1 cellular context compared by ENCODE assay signal in the genomic region with DNA sequence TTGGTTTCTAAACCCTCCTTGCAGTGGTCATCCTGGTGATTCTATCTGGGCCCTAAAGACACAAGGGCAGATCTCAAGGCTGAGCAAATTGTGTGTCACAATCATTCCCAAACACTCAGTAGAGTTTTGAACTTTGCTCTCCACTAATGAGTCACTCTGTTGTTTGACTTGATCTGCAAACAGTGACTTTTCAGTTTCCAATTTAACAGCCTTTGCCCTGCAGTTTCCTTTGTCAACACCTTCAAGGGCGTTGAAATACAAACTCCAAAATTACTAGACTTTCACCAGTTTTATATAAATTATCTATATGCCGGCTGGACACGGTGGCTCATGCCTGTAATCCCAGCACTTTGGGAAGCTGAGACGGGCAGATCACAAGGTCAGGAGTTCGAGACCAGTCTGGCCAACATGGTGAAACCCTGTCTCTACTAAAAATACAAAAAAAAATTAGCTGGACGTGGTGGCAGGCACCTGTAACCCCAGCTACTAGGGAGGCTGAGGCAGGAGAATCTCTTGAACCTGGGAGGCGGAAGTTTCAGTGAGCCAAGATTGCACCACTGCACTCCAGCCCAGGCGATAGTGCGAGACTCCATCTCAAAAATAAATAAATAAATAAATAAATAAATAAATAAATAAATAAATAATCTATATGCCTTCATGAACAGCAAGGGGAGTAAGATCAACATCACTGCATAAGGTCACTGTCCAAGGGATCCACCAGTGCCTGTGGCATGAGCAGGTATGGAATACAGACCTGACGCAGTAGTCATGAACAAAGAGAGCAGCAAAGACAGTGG.
TF ChIP-seq lines count a peak whose summit lies in the region.
"Not testable (repeated sequence)": the region's sequence is repeated elsewhere in the genome, so short reads cannot be mapped to it uniquely, and the experiment has no call there.

No MANE protein-coding gene starts in this region.

TF ChIP-seq in HepG2, 621 proteins besides CTCF, POLR2A, EP300 and RAD21 (continues in another document):
- TF ChIP-seq KLF6 (CRISPR knock-in tag; IDR thresholded peaks at IDR 0.05) (0 out of 2 replicates have a peak, but pooled peaks have one; percentile 54), ISL2 (CRISPR knock-in tag; IDR thresholded peaks at IDR 0.05) (peak; percentile 90), MED1 (CRISPR knock-in tag; IDR thresholded peaks at IDR 0.05) (peak; percentile 94), SOX13 (IDR thresholded peaks at IDR 0.05) (peak; percentile 85), SOX13 (CRISPR knock-in tag; conservative IDR thresholded peaks at IDR 0.05 in 1 of 2, IDR thresholded peaks at IDR 0.05 in 1 of 2) (peak in 1 of 2 experiments; percentile 96; a peak in 2 of 4 replicates), NCOA1 (CRISPR knock-in tag; IDR thresholded peaks at IDR 0.05) (peak; percentile 79; the same call in 1 of the 2 replicates), MAFF (IDR thresholded peaks at IDR 0.05; ENCODE audit: low read depth, low read length) (peak; percentile 54), ZMYM3 (CRISPR knock-in tag; IDR thresholded peaks at IDR 0.05) (peak; percentile 80; the same call in 1 of the 2 replicates), ZNF331 (CRISPR knock-in tag; IDR thresholded peaks at IDR 0.05) (peak; percentile 90), HNF4G (IDR thresholded peaks at IDR 0.05; ENCODE audit: borderline replicate concordance, low read depth, low read length) (peak; percentile 97), HNF4G (CRISPR knock-in tag; IDR thresholded peaks at IDR 0.05; ENCODE audit: borderline replicate concordance, low read depth) (peak; percentile 96), RARA (CRISPR knock-in tag; IDR thresholded peaks at IDR 0.05) (peak; percentile 81), ZNF501 (CRISPR knock-in tag; IDR thresholded peaks at IDR 0.05) (peak; percentile 58; the same call in 1 of the 2 replicates), NR2C2 (CRISPR knock-in tag; IDR thresholded peaks at IDR 0.05; ENCODE audit: borderline replicate concordance) (peak; percentile 62; the same call in 1 of the 2 replicates), GATA4 (IDR thresholded peaks at IDR 0.05; ENCODE audit: borderline replicate concordance, low read depth) (peak; percentile 69; the same call in 1 of the 2 replicates), SP5 (CRISPR knock-in tag; IDR thresholded peaks at IDR 0.05; ENCODE audit: borderline replicate concordance, low read depth) (0 out of 2 replicates have a peak, but pooled peaks have one; percentile 28), MIER3 (CRISPR knock-in tag; IDR thresholded peaks at IDR 0.05; ENCODE audit: borderline replicate concordance) (peak; percentile 92; the same call in 1 of the 2 replicates), TFE3 (CRISPR knock-in tag; IDR thresholded peaks at IDR 0.05) (peak; percentile 64; the same call in 1 of the 2 replicates), ZNF543 (CRISPR knock-in tag; IDR thresholded peaks at IDR 0.05) (peak; percentile 54; the same call in 1 of the 2 replicates), ZNF460 (CRISPR knock-in tag; IDR thresholded peaks at IDR 0.05; ENCODE audit: borderline replicate concordance) (peak; percentile 41; the same call in 1 of the 2 replicates), HNF4A (CRISPR knock-in tag; IDR thresholded peaks at IDR 0.05) (peak; percentile 99), SPEN (CRISPR knock-in tag; IDR thresholded peaks at IDR 0.05; ENCODE audit: low read depth) (0 out of 2 replicates have a peak, but pooled peaks have one; percentile 12), ZMAT3 (CRISPR knock-in tag; conservative IDR thresholded peaks at IDR 0.05) (peak; percentile 79; the same call in 1 of the 2 replicates), ATF3 (CRISPR knock-in tag; IDR thresholded peaks at IDR 0.05) (peak; percentile 97), NONO (CRISPR knock-in tag; conservative IDR thresholded peaks at IDR 0.05) (peak; percentile 53; the same call in 1 of the 2 replicates), KDM6A (CRISPR knock-in tag; IDR thresholded peaks at IDR 0.05; ENCODE audit: low read depth) (peak; percentile 93), NCOR1 (IDR thresholded peaks at IDR 0.05; ENCODE audit: borderline replicate concordance, low read length) (peak; percentile 93), ARNT2 (CRISPR knock-in tag; IDR thresholded peaks at IDR 0.05; ENCODE audit: low read depth) (0 out of 2 replicates have a peak, but pooled peaks have one; percentile 5), ZNF44 (CRISPR knock-in tag; IDR thresholded peaks at IDR 0.05) (0 out of 2 replicates have a peak, but pooled peaks have one; percentile 27), KDM4B (CRISPR knock-in tag; IDR thresholded peaks at IDR 0.05) (0 out of 2 replicates have a peak, but pooled peaks have one; percentile 30), MAX (IDR thresholded peaks at IDR 0.05) (0 out of 2 replicates have a peak, but pooled peaks have one; percentile 24), HDAC1 (CRISPR knock-in tag; IDR thresholded peaks at IDR 0.05) (peak; percentile 94), RCOR2 (CRISPR knock-in tag; IDR thresholded peaks at IDR 0.05) (peak; percentile 76), ZNF781 (CRISPR knock-in tag; IDR thresholded peaks at IDR 0.05; ENCODE audit: borderline replicate concordance, not compliant biosample characterization) (peak; percentile 60), ZNF710 (CRISPR knock-in tag; IDR thresholded peaks at IDR 0.05; ENCODE audit: borderline replicate concordance) (peak; percentile 80), KLF11 (CRISPR knock-in tag; IDR thresholded peaks at IDR 0.05) (0 out of 2 replicates have a peak, but pooled peaks have one; percentile 46), NFE2 (CRISPR knock-in tag; IDR thresholded peaks at IDR 0.05) (peak; percentile 80; the same call in 1 of the 2 replicates)
- TF ChIP-seq, protein P1, sequence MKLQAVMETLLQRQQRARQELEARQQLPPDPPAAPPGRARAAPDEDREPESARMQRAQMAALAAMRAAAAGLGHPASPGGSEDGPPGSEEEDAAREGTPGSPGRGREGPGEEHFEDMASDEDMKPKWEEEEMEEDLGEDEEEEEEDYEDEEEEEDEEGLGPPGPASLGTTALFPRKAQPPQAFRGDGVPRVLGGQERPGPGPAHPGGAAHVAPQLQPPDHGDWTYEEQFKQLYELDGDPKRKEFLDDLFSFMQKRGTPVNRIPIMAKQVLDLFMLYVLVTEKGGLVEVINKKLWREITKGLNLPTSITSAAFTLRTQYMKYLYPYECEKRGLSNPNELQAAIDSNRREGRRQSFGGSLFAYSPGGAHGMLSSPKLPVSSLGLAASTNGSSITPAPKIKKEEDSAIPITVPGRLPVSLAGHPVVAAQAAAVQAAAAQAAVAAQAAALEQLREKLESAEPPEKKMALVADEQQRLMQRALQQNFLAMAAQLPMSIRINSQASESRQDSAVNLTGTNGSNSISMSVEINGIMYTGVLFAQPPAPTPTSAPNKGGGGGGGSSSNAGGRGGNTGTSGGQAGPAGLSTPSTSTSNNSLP (IDR thresholded peaks at IDR 0.05; ENCODE audit: low read depth, low read length): peak; percentile 79; the same call in 1 of the 2 replicates
- TF ChIP-seq, protein P2, sequence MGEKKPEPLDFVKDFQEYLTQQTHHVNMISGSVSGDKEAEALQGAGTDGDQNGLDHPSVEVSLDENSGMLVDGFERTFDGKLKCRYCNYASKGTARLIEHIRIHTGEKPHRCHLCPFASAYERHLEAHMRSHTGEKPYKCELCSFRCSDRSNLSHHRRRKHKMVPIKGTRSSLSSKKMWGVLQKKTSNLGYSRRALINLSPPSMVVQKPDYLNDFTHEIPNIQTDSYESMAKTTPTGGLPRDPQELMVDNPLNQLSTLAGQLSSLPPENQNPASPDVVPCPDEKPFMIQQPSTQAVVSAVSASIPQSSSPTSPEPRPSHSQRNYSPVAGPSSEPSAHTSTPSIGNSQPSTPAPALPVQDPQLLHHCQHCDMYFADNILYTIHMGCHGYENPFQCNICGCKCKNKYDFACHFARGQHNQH (CRISPR knock-in tag; IDR thresholded peaks at IDR 0.05): peak; percentile 83
- TF ChIP-seq NONO (IDR thresholded peaks at IDR 0.05): not testable (repeated sequence)
- TF ChIP-seq, protein P3, sequence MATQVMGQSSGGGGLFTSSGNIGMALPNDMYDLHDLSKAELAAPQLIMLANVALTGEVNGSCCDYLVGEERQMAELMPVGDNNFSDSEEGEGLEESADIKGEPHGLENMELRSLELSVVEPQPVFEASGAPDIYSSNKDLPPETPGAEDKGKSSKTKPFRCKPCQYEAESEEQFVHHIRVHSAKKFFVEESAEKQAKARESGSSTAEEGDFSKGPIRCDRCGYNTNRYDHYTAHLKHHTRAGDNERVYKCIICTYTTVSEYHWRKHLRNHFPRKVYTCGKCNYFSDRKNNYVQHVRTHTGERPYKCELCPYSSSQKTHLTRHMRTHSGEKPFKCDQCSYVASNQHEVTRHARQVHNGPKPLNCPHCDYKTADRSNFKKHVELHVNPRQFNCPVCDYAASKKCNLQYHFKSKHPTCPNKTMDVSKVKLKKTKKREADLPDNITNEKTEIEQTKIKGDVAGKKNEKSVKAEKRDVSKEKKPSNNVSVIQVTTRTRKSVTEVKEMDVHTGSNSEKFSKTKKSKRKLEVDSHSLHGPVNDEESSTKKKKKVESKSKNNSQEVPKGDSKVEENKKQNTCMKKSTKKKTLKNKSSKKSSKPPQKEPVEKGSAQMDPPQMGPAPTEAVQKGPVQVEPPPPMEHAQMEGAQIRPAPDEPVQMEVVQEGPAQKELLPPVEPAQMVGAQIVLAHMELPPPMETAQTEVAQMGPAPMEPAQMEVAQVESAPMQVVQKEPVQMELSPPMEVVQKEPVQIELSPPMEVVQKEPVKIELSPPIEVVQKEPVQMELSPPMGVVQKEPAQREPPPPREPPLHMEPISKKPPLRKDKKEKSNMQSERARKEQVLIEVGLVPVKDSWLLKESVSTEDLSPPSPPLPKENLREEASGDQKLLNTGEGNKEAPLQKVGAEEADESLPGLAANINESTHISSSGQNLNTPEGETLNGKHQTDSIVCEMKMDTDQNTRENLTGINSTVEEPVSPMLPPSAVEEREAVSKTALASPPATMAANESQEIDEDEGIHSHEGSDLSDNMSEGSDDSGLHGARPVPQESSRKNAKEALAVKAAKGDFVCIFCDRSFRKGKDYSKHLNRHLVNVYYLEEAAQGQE (IDR thresholded peaks at IDR 0.05; ENCODE audit: borderline replicate concordance in 1 of 2, low read depth in 1 of 2, low read length in 2 of 2): 0 out of 4 replicates have a peak, but pooled peaks of 1 of the 2 experiments have one; percentile 59
- TF ChIP-seq, protein P4, sequence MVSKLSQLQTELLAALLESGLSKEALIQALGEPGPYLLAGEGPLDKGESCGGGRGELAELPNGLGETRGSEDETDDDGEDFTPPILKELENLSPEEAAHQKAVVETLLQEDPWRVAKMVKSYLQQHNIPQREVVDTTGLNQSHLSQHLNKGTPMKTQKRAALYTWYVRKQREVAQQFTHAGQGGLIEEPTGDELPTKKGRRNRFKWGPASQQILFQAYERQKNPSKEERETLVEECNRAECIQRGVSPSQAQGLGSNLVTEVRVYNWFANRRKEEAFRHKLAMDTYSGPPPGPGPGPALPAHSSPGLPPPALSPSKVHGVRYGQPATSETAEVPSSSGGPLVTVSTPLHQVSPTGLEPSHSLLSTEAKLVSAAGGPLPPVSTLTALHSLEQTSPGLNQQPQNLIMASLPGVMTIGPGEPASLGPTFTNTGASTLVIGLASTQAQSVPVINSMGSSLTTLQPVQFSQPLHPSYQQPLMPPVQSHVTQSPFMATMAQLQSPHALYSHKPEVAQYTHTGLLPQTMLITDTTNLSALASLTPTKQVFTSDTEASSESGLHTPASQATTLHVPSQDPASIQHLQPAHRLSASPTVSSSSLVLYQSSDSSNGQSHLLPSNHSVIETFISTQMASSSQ (IDR thresholded peaks at IDR 0.05; ENCODE audit: low read depth): peak; percentile 21; the same call in 1 of the 2 replicates
- TF ChIP-seq, protein P4 (CRISPR knock-in tag; IDR thresholded peaks at IDR 0.05; ENCODE audit: borderline replicate concordance): peak; percentile 56; the same call in 1 of the 2 replicates
